ENCODE assay signal across 1 cellular context in the genomic region with DNA sequence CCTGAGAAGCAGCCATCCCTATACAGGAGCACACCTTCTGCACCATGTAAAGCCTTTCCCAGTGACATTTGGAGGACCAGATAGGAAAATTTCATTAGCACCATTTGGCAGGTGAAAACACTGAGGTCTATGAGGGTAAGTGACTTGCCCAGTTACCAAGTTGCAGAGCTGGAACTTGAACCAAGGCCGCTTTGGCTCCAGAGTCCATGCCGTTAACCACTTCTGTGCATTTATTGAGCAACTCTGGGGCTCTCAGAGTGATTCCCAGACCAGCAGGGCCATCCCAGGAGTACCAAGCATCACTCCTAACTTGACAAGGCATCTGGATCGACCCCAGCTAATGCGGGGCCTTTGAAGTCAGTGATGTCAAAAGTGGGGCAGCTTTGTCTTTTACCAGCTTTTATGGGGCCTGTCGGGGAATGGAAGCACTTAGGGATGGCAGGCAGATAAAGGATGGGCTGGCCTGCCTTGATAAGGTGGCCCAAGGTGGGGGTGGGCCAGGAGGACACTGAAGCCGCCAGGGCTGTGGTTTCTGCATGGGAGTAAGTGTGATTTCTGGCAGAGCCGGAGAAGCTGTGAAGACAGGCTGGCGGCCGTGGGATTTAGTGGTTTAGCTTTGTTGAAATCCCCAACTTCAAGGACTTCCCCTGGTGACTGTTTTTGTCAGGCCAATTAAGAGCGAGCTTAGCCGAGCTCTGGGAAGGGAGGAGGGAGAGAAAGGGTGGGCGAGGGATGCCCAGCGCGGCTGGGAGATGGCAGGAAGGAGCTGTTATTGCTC.
TF ChIP-seq lines count a peak whose summit lies in the region.

No MANE protein-coding gene starts in this region.

TF ChIP-seq in K562, 482 proteins besides CTCF, POLR2A, EP300 and RAD21 (continued from another document and continues in another):
- peak; percentile 83; the same call in 1 of the 2 replicates for TF ChIP-seq THRB (CRISPR knock-in tag; conservative IDR thresholded peaks at IDR 0.05)
- TF ChIP-seq KHSRP (IDR thresholded peaks at IDR 0.05), result peak; percentile 51; the same call in 1 of the 2 replicates
- TF ChIP-seq DNMT1 (IDR thresholded peaks at IDR 0.05), result no peak
- TF ChIP-seq THAP12 (CRISPR knock-in tag; IDR thresholded peaks at IDR 0.05), result no peak
- no peak for TF ChIP-seq ZZZ3 (IDR thresholded peaks at IDR 0.05)
- no peak for TF ChIP-seq ZNF224 (CRISPR knock-in tag; IDR thresholded peaks at IDR 0.05)
- peak; percentile 98 for TF ChIP-seq SMAD4 (CRISPR knock-in tag; conservative IDR thresholded peaks at IDR 0.05)
- peak; percentile 42 for TF ChIP-seq TAF1 (IDR thresholded peaks at IDR 0.05; ENCODE audit: control insufficient read depth, extremely low read depth, insufficient read depth, low read length, severe bottlenecking)
- peak; percentile 34 to 95; a peak in 2 of 4 replicates for TF ChIP-seq HDAC1 (IDR thresholded peaks at IDR 0.05)
- TF ChIP-seq SRSF9 (IDR thresholded peaks at IDR 0.05; ENCODE audit: borderline replicate concordance, low read depth, low read length), result no peak
- no peak for TF ChIP-seq ZNF436 (CRISPR knock-in tag; IDR thresholded peaks at IDR 0.05)
- no peak for TF ChIP-seq ESRRB (CRISPR knock-in tag; IDR thresholded peaks at IDR 0.05; ENCODE audit: borderline replicate concordance)
- TF ChIP-seq ZNF318 (IDR thresholded peaks at IDR 0.05; ENCODE audit: borderline replicate concordance in 1 of 2, low read depth in 1 of 2), result no peak
- TF ChIP-seq RBFOX2 (IDR thresholded peaks at IDR 0.05; ENCODE audit: low read depth, low read length), result peak; percentile 22; the same call in 1 of the 2 replicates
- no peak for TF ChIP-seq ZNF717 (CRISPR knock-in tag; IDR thresholded peaks at IDR 0.05)
- TF ChIP-seq HDAC6 (IDR thresholded peaks at IDR 0.05; ENCODE audit: low read depth, low read length), result no peak
- TF ChIP-seq WHSC1 (IDR thresholded peaks at IDR 0.05; ENCODE audit: low read length), result no peak
- peak; percentile 99 for TF ChIP-seq CTBP1 (IDR thresholded peaks at IDR 0.05; ENCODE audit: borderline replicate concordance)
- no peak for TF ChIP-seq NFE2L1 (tag; IDR thresholded peaks at IDR 0.05; ENCODE audit: borderline replicate concordance, low read depth)
- no peak; the same call in 1 of the 2 replicates for TF ChIP-seq ZBTB1 (CRISPR knock-in tag; IDR thresholded peaks at IDR 0.05; ENCODE audit: borderline replicate concordance, low read depth)
- no peak for TF ChIP-seq SRSF1 (IDR thresholded peaks at IDR 0.05; ENCODE audit: low read depth, low read length)
- peak; percentile 82; the same call in 1 of the 2 replicates for TF ChIP-seq LCOR (CRISPR knock-in tag; IDR thresholded peaks at IDR 0.05)
- peak in 1 of 2 experiments; percentile 78; a peak in 1 of 3 replicates for TF ChIP-seq CBX3 (IDR thresholded peaks at IDR 0.05; ENCODE audit: borderline replicate concordance in 1 of 2, low read length in 2 of 2)
- TF ChIP-seq GTF2F1 (IDR thresholded peaks at IDR 0.05; ENCODE audit: low read depth, low read length), result no peak
- TF ChIP-seq ELF1 (tag; IDR thresholded peaks at IDR 0.05), result no peak
- TF ChIP-seq TBL1XR1 (IDR thresholded peaks at IDR 0.05; ENCODE audit: low read length in 2 of 2), result peak in 1 of 2 experiments; percentile 94; a peak in 2 of 4 replicates
- TF ChIP-seq TAL1 (IDR thresholded peaks at IDR 0.05), result peak; percentile 96
- TF ChIP-seq MAFK (IDR thresholded peaks at IDR 0.05; ENCODE audit: low read length), result no peak
- no peak for TF ChIP-seq SIRT6 (IDR thresholded peaks at IDR 0.05; ENCODE audit: low read depth, low read length)
- no peak for TF ChIP-seq TAF7 (tag; IDR thresholded peaks at IDR 0.05)
- TF ChIP-seq HMGXB4 (CRISPR knock-in tag; IDR thresholded peaks at IDR 0.05), result no peak
- TF ChIP-seq KLF6 (CRISPR knock-in tag; IDR thresholded peaks at IDR 0.05; ENCODE audit: borderline replicate concordance), result peak; percentile 43; the same call in 1 of the 2 replicates
- TF ChIP-seq CCNT2 (IDR thresholded peaks at IDR 0.05; ENCODE audit: borderline replicate concordance, extremely low read depth, insufficient read length, low read depth, low read length), result peak; percentile 92
- TF ChIP-seq HDAC8 (tag; IDR thresholded peaks at IDR 0.05), result no peak
- TF ChIP-seq, protein P1, sequence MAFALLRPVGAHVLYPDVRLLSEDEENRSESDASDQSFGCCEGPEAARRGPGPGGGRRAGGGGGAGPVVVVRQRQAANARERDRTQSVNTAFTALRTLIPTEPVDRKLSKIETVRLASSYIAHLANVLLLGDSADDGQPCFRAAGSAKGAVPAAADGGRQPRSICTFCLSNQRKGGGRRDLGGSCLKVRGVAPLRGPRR (CRISPR knock-in tag; IDR thresholded peaks at IDR 0.05), result no peak
- no peak for TF ChIP-seq ZNF23 (CRISPR knock-in tag; IDR thresholded peaks at IDR 0.05)
- TF ChIP-seq, protein P2, sequence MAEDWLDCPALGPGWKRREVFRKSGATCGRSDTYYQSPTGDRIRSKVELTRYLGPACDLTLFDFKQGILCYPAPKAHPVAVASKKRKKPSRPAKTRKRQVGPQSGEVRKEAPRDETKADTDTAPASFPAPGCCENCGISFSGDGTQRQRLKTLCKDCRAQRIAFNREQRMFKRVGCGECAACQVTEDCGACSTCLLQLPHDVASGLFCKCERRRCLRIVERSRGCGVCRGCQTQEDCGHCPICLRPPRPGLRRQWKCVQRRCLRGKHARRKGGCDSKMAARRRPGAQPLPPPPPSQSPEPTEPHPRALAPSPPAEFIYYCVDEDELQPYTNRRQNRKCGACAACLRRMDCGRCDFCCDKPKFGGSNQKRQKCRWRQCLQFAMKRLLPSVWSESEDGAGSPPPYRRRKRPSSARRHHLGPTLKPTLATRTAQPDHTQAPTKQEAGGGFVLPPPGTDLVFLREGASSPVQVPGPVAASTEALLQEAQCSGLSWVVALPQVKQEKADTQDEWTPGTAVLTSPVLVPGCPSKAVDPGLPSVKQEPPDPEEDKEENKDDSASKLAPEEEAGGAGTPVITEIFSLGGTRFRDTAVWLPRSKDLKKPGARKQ (CRISPR knock-in tag; IDR thresholded peaks at IDR 0.05), result no peak
- TF ChIP-seq PHB2 (IDR thresholded peaks at IDR 0.05; ENCODE audit: low read depth), result peak; percentile 89
- no peak for TF ChIP-seq ZNF830 (CRISPR knock-in tag; IDR thresholded peaks at IDR 0.05)
- no peak for TF ChIP-seq ZNF76 (CRISPR knock-in tag; IDR thresholded peaks at IDR 0.05; ENCODE audit: borderline replicate concordance)
- peak; percentile 84 for TF ChIP-seq HDAC3 (IDR thresholded peaks at IDR 0.05; ENCODE audit: borderline replicate concordance, partially characterized antibody)
- no peak for TF ChIP-seq DDX20 (tag; IDR thresholded peaks at IDR 0.05; ENCODE audit: low read depth)
